ENCODE assay signal across 9 cellular contexts in the genomic region with DNA sequence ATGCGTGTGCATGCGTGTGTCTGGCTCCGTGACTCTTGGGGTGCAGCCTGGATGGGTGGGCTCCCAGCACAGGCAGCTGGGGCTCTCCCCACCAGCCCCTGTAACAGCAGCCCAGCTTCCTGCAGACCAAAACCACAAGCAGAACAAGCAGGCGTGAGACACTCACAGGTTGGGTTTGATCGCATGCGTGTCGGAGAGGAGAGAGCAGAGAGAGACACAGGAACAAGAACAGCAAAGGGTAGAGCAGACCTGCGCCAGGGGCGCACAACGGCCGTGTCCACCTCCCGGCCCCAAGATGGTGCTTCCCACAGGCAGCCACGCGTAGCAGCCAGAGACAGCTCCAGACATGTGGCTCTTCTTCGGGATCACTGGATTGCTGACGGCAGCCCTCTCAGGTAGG. TPM values are rescaled to one million over a fixed set of nuclear protein-coding genes. Genes with fewer than 3 reads are reported as not detected.
DNase-seq lines count a peak whose midpoint lies in the region; ATAC-seq, FAIRE-seq and TF ChIP-seq lines count a peak whose summit lies in the region.
"Had no signal": no experiment of that assay in that cellular context is flagged by ENCODE, and none has a peak within 500 bp of the region (broad histone marks: within the 10 kb centered on the region; RNA-seq: fewer than 3 reads in every experiment).

A gene with protein sequence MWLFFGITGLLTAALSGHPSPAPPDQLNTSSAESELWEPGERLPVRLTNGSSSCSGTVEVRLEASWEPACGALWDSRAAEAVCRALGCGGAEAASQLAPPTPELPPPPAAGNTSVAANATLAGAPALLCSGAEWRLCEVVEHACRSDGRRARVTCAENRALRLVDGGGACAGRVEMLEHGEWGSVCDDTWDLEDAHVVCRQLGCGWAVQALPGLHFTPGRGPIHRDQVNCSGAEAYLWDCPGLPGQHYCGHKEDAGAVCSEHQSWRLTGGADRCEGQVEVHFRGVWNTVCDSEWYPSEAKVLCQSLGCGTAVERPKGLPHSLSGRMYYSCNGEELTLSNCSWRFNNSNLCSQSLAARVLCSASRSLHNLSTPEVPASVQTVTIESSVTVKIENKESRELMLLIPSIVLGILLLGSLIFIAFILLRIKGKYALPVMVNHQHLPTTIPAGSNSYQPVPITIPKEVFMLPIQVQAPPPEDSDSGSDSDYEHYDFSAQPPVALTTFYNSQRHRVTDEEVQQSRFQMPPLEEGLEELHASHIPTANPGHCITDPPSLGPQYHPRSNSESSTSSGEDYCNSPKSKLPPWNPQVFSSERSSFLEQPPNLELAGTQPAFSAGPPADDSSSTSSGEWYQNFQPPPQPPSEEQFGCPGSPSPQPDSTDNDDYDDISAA (plus strand): TSS at position 161 of the 400 bp plus-strand sequence. CDS start 186 bp downstream, at position 347.

- no peak for ATAC-seq in GM18909 (IDR thresholded peaks at IDR 0.05; ENCODE audit: poor library complexity, unreplicated experiment)
- no peak for ATAC-seq in HG03521 (IDR thresholded peaks at IDR 0.05; ENCODE audit: unreplicated experiment)

- peaks cover 3% of the 10 kb centered on the region; the same call in 1 of the 2 replicates for H3K9me3 ChIP-seq in DOHH2 (ENCODE audit: control insufficient read depth, insufficient read depth, low read length)
- H3K9me3 ChIP-seq in kidney (ENCODE audit: control insufficient read depth in 1 of 2, low read length in 2 of 2) = peaks cover 0 to 3% of the 10 kb centered on the region in 2 donors

- H3K9me2 ChIP-seq in DOHH2 (replicated peaks; ENCODE audit: control insufficient read depth, low read length) = no peaks in the 10 kb centered on the region

- H4K20me1 ChIP-seq in DOHH2 (ENCODE audit: control insufficient read depth, insufficient read depth, low read depth, low read length) = no peaks in the 10 kb centered on the region

- H3K36me3 ChIP-seq in DOHH2 (ENCODE audit: control insufficient read depth, low read length) = no peaks in the 10 kb centered on the region
- no peaks in the 10 kb centered on the region for H3K36me3 ChIP-seq in kidney (ENCODE audit: control insufficient read depth in 1 of 2, insufficient read depth in 2 of 2, low read length in 2 of 2)

- FAIRE-seq in kidney (lab: Jason Lieb, UNC) = no peak

- H3K27me3 ChIP-seq in DOHH2 (ENCODE audit: control insufficient read depth, low read length) = no peaks in the 10 kb centered on the region

- H3K4me3 ChIP-seq in DOHH2 (ENCODE audit: low read length) (peak within 1 kb of the TSS; percentile 63), kidney (ENCODE audit: low read length in 2 of 2) (no peak within 1 kb of the TSS)

- H3F3A ChIP-seq in DOHH2 (ENCODE audit: control insufficient read depth, insufficient read depth) = no peaks in the 10 kb centered on the region

- DNase-seq in activated CD4-positive, CD25-positive, alpha-beta regulatory T cell treated with anti-CD3 and anti-CD28 coated beads, Interleukin-2, amount 50 U/mL, for 16 hours (ENCODE audit: low read depth, low spot score) = peak; percentile 40
- peak; percentile 71 for DNase-seq in activated naive CD4-positive, alpha-beta T cell treated with anti-CD3 and anti-CD28 coated beads, Interleukin-2, amount 50 U/mL, for 16 hours
- peak; percentile 66 to 70 for DNase-seq in stimulated activated CD4-positive, alpha-beta T cell treated with anti-CD3 and anti-CD28 coated beads, Interleukin-2, amount 100 ng/mL, for 24 hours
- DNase-seq in kidney (no peak), NCI-H1694 (lab: John Stamatoyannopoulos, UW) (no peak)

- intact Hi-C loops in kidney (cut with DNase I) = no loop called here

- no peaks in the 10 kb centered on the region for H3K79me2 ChIP-seq in DOHH2 (ENCODE audit: control insufficient read depth, low read length)

- no peak within 1 kb of the TSS for H3K9ac ChIP-seq in kidney (ENCODE audit: low read length in 2 of 2)

- TF ChIP-seq CTCF in DOHH2 (IDR thresholded peaks at IDR 0.05; ENCODE audit: low read depth, low read length, poor library complexity, severe bottlenecking) = no peak
- TF ChIP-seq CTCF in kidney (IDR thresholded peaks at IDR 0.05; ENCODE audit: borderline replicate concordance, extremely low read depth, insufficient read depth) = no peak

- peaks cover 27% of the 10 kb centered on the region for H3K4me1 ChIP-seq in DOHH2 (ENCODE audit: control insufficient read depth, low read length)
- no peaks in the 10 kb centered on the region for H3K4me1 ChIP-seq in kidney (ENCODE audit: control insufficient read depth in 1 of 2, insufficient read depth in 1 of 2, low read depth in 1 of 2, low read length in 2 of 2)

- H3K4me2 ChIP-seq in DOHH2 (ENCODE audit: low read length) = peak within 1 kb of the TSS; percentile 61

- no peak within 1 kb of the TSS for H3K27ac ChIP-seq in DOHH2 (ENCODE audit: low read depth, low read length)
- no peak within 1 kb of the TSS for H3K27ac ChIP-seq in kidney (ENCODE audit: low read depth in 2 of 2, low read length in 2 of 2)
- H3K27ac ChIP-seq: C4-2B had no signal

RNA-seq across cellular contexts. Expression of the gene that starts here (rescaled TPM):
- total RNA-seq in kidney = 6.7 TPM
- polyA plus RNA-seq in kidney (ENCODE audit: insufficient read depth, low read depth, low replicate concordance) = 0.24 TPM

Comparison
In these comparisons a context has a peak if more than half of its experiments do, and no peak if none do; other contexts are left out.
1. DNase-seq: peak in activated CD4-positive, CD25-positive, alpha-beta regulatory T cell treated with anti-CD3 and anti-CD28 coated beads, Interleukin-2, amount 50 U/mL, for 16 hours (single experiment), activated naive CD4-positive, alpha-beta T cell treated with anti-CD3 and anti-CD28 coated beads, Interleukin-2, amount 50 U/mL, for 16 hours (single experiment) and stimulated activated CD4-positive, alpha-beta T cell treated with anti-CD3 and anti-CD28 coated beads, Interleukin-2, amount 100 ng/mL, for 24 hours (2 of 2); none in kidney (single experiment) and NCI-H1694 (single experiment).